17 cellular contexts compared by ENCODE assay signal in the genomic region with DNA sequence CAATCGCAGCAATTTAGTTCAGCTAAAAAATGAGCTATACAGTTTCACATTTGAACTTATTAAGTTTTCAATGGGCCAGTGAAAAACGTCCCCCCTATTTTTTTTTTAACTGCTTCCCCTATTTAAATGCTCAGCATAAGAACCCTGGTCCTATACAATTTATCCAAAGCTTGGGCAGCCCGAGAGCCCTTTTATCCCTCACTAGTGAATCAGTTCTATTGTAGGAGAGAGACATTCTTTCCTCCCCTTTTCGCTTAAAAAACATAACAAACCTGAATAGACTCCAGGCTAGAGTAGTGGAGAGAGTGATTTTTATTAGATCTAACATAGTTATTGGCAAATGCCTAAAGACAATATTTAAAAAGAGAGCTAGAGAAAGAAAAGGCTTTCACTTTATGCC. TPM values are rescaled to one million over a fixed set of nuclear protein-coding genes. Genes with fewer than 3 reads are reported as not detected.
"Had no signal": no experiment of that assay in that cellular context is flagged by ENCODE, and none has a peak within 500 bp of the region (broad histone marks: within the 10 kb centered on the region; RNA-seq: fewer than 3 reads in every experiment).

No MANE protein-coding gene starts in this region.

- DNase-seq: activated CD4-positive, alpha-beta T cell treated with anti-CD3 and anti-CD28 coated beads for 36 hours; activated naive CD4-positive, alpha-beta T cell treated with Interleukin-2 at 50 U/mL for 16 hours; activated naive CD8-positive, alpha-beta T cell treated with anti-CD3 and anti-CD28 coated beads, Interleukin-2, amount 50 U/mL, for 24 hours; kidney; left ventricle myocardium inferior; mesenchymal stem cell; psoas muscle; stimulated activated CD4-positive, alpha-beta T cell treated with anti-CD3 and anti-CD28 coated beads, Interleukin-12 subunit alpha, Interleukin-12 subunit beta, amount 100 ng/mL, for 4 hours; stimulated activated naive CD4-positive, alpha-beta T cell; T-cell; T1000; upper lobe of right lung; WERI-Rb-1 had no signal

- H3K36me3 ChIP-seq: esophagus muscularis mucosa, left ventricle myocardium inferior, upper lobe of right lung, WERI-Rb-1 had no signal

- H3K4me3 Mint-ChIP-seq: activated CD4-positive, alpha-beta T cell treated with anti-CD3 and anti-CD28 coated beads for 36 hours; activated naive CD8-positive, alpha-beta T cell treated with anti-CD3 and anti-CD28 coated beads, Interleukin-2, amount 50 U/mL, for 24 hours; central memory CD8-positive, alpha-beta T cell; T-cell had no signal

- FAIRE-seq: kidney had no signal

- ATAC-seq: activated CD4-positive, alpha-beta T cell treated with anti-CD3 and anti-CD28 coated beads for 36 hours; activated naive CD8-positive, alpha-beta T cell treated with anti-CD3 and anti-CD28 coated beads, Interleukin-2, amount 50 U/mL, for 24 hours; sciatic nerve; T-cell had no signal

- H3K4me1 ChIP-seq: psoas muscle, upper lobe of right lung had no signal

- H3K27me3 ChIP-seq: esophagus muscularis mucosa, upper lobe of right lung had no signal

- H3K9me3 ChIP-seq: esophagus muscularis mucosa, left ventricle myocardium inferior, psoas muscle, upper lobe of right lung had no signal

- H3K27me3 Mint-ChIP-seq: activated naive CD8-positive, alpha-beta T cell treated with anti-CD3 and anti-CD28 coated beads, Interleukin-2, amount 50 U/mL, for 24 hours had no signal

- H3K4me1 Mint-ChIP-seq: activated CD4-positive, alpha-beta T cell treated with anti-CD3 and anti-CD28 coated beads for 36 hours; activated naive CD8-positive, alpha-beta T cell treated with anti-CD3 and anti-CD28 coated beads, Interleukin-2, amount 50 U/mL, for 24 hours; central memory CD8-positive, alpha-beta T cell; T-cell had no signal

- H3K27ac Mint-ChIP-seq: activated CD4-positive, alpha-beta T cell treated with anti-CD3 and anti-CD28 coated beads for 36 hours; activated naive CD8-positive, alpha-beta T cell treated with anti-CD3 and anti-CD28 coated beads, Interleukin-2, amount 50 U/mL, for 24 hours; T-cell had no signal

- H3K27ac ChIP-seq: esophagus muscularis mucosa, left ventricle myocardium inferior, psoas muscle, upper lobe of right lung, WERI-Rb-1 had no signal

- H3K9me3 Mint-ChIP-seq: activated naive CD8-positive, alpha-beta T cell treated with anti-CD3 and anti-CD28 coated beads, Interleukin-2, amount 50 U/mL, for 24 hours; central memory CD8-positive, alpha-beta T cell; T-cell had no signal

- H3K36me3 Mint-ChIP-seq: T-cell had no signal

- H3K4me3 ChIP-seq: esophagus muscularis mucosa, left ventricle myocardium inferior, psoas muscle, upper lobe of right lung had no signal

RNA-seq across cellular contexts. Expression of a gene that starts 1.4 kb away (rescaled TPM):
- total RNA-seq: activated CD4-positive, alpha-beta T cell treated with anti-CD3 and anti-CD28 coated beads for 36 hours; dermis microvascular lymphatic vessel endothelial cell; left ventricle myocardium inferior; psoas muscle; sciatic nerve; T-cell; upper lobe of right lung had no signal
